ENCODE assay signal across 8 cellular contexts in genomic region chrX:4710618-4711433, GRCh38.
DNase-seq lines count a peak whose midpoint lies in the region; ATAC-seq, FAIRE-seq and TF ChIP-seq lines count a peak whose summit lies in the region.

No MANE protein-coding gene starts in this region.

- H3K27me3 Mint-ChIP-seq in activated naive CD8-positive, alpha-beta T cell treated with anti-CD3 and anti-CD28 coated beads, Interleukin-2, amount 50 U/mL, for 24 hours = no peaks in the 10 kb centered on the region
- no peaks in the 10 kb centered on the region for H3K27me3 Mint-ChIP-seq in activated naive CD8-positive, alpha-beta T cell treated with anti-CD3 and anti-CD28 coated beads for 36 hours
- no peaks in the 10 kb centered on the region for H3K27me3 Mint-ChIP-seq in astrocyte (ENCODE audit: low read depth, unreplicated experiment)

- H3K79me2 ChIP-seq in astrocyte (ENCODE audit: insufficient read depth, low read length) = no peaks in the 10 kb centered on the region

- no peaks in the 10 kb centered on the region for H3K36me3 ChIP-seq in astrocyte (ENCODE audit: insufficient read depth, low read length)

- H2AFZ ChIP-seq in astrocyte (ENCODE audit: low read depth, low read length) = no peak overlapping the region

- H3K9me3 ChIP-seq in astrocyte (ENCODE audit: insufficient read depth, low read depth, low read length) = no peaks in the 10 kb centered on the region

- ATAC-seq in activated naive CD8-positive, alpha-beta T cell treated with anti-CD3 and anti-CD28 coated beads, Interleukin-2, amount 50 U/mL, for 24 hours = peak; percentile 61

- peaks cover 6% of the 10 kb centered on the region for H3K4me1 Mint-ChIP-seq in activated naive CD8-positive, alpha-beta T cell treated with anti-CD3 and anti-CD28 coated beads, Interleukin-2, amount 50 U/mL, for 24 hours
- no peaks in the 10 kb centered on the region for H3K4me1 Mint-ChIP-seq in activated naive CD8-positive, alpha-beta T cell treated with anti-CD3 and anti-CD28 coated beads for 36 hours
- peaks cover 6% of the 10 kb centered on the region for H3K4me1 Mint-ChIP-seq in astrocyte (ENCODE audit: low read depth, unreplicated experiment)

- no peaks in the 10 kb centered on the region for H3K36me3 Mint-ChIP-seq in activated naive CD8-positive, alpha-beta T cell treated with anti-CD3 and anti-CD28 coated beads, Interleukin-2, amount 50 U/mL, for 24 hours (ENCODE audit: low read depth)
- H3K36me3 Mint-ChIP-seq in activated naive CD8-positive, alpha-beta T cell treated with anti-CD3 and anti-CD28 coated beads for 36 hours = no peaks in the 10 kb centered on the region
- no peaks in the 10 kb centered on the region for H3K36me3 Mint-ChIP-seq in astrocyte (ENCODE audit: low read depth, unreplicated experiment)

- TF ChIP-seq CTCF in astrocyte (IDR thresholded peaks at IDR 0.05; ENCODE audit: insufficient read depth, low read depth, low read length) = no peak

- peak overlapping the region; percentile 46 for H3K27ac Mint-ChIP-seq in activated naive CD8-positive, alpha-beta T cell treated with anti-CD3 and anti-CD28 coated beads, Interleukin-2, amount 50 U/mL, for 24 hours
- no peak overlapping the region for H3K27ac Mint-ChIP-seq in activated naive CD8-positive, alpha-beta T cell treated with anti-CD3 and anti-CD28 coated beads for 36 hours
- peak overlapping the region; percentile 79 for H3K27ac Mint-ChIP-seq in astrocyte (ENCODE audit: unreplicated experiment)

- no peaks in the 10 kb centered on the region for H3K27me3 ChIP-seq in astrocyte (ENCODE audit: insufficient read depth, low read length)

- H3K4me2 ChIP-seq in astrocyte (ENCODE audit: low read length) = no peak overlapping the region

- H3K4me3 ChIP-seq in astrocyte (ENCODE audit: insufficient read depth, low read depth, low read length) = no peak overlapping the region

- H3K27ac ChIP-seq in astrocyte (ENCODE audit: low read depth, low read length) = no peak overlapping the region

- no peak overlapping the region for H3K4me3 Mint-ChIP-seq in activated naive CD8-positive, alpha-beta T cell treated with anti-CD3 and anti-CD28 coated beads, Interleukin-2, amount 50 U/mL, for 24 hours
- H3K4me3 Mint-ChIP-seq in activated naive CD8-positive, alpha-beta T cell treated with anti-CD3 and anti-CD28 coated beads for 36 hours = no peak overlapping the region
- no peak overlapping the region for H3K4me3 Mint-ChIP-seq in astrocyte (ENCODE audit: unreplicated experiment)

- no peak overlapping the region for H3K9ac ChIP-seq in astrocyte (ENCODE audit: low read length)

- DNase-seq in activated naive CD8-positive, alpha-beta T cell treated with anti-CD3 and anti-CD28 coated beads, Interleukin-2, amount 50 U/mL, for 24 hours = no peak
- no peak for DNase-seq in activated naive CD8-positive, alpha-beta T cell treated with anti-CD3 and anti-CD28 coated beads for 36 hours
- DNase-seq in Kasumi-1 (lab: John Stamatoyannopoulos, UW) = peak; percentile 78 to 85
- peak; percentile 1 for DNase-seq in astrocyte (ENCODE audit: low read depth)
- peak; percentile 67 for DNase-seq in ureter (ENCODE audit: low spot score)
- DNase-seq in NCI-H226 = no peak
- DNase-seq in NCI-H446 treated with DMSO at 0.1 percent for 48 hours (lab: John Stamatoyannopoulos, UW) = no peak
- DNase-seq in AG08395 (ENCODE audit: low spot score) = no peak

- H3K4me1 ChIP-seq in astrocyte (ENCODE audit: insufficient read depth, low read length) = no peaks in the 10 kb centered on the region

- no peaks in the 10 kb centered on the region for H3K9me3 Mint-ChIP-seq in activated naive CD8-positive, alpha-beta T cell treated with anti-CD3 and anti-CD28 coated beads, Interleukin-2, amount 50 U/mL, for 24 hours
- no peaks in the 10 kb centered on the region for H3K9me3 Mint-ChIP-seq in activated naive CD8-positive, alpha-beta T cell treated with anti-CD3 and anti-CD28 coated beads for 36 hours
- no peaks in the 10 kb centered on the region for H3K9me3 Mint-ChIP-seq in astrocyte (ENCODE audit: unreplicated experiment)

- H4K20me1 ChIP-seq in astrocyte (ENCODE audit: insufficient read depth, low read length) = no peaks in the 10 kb centered on the region

- FAIRE-seq in astrocyte (lab: Jason Lieb, UNC) = no peak

Comparison
In these comparisons a context has a peak if more than half of its experiments do, and no peak if none do; other contexts are left out.
1. DNase-seq: peak in Kasumi-1 (2 of 2), astrocyte (single experiment) and ureter (single experiment); none in activated naive CD8-positive, alpha-beta T cell treated with anti-CD3 and anti-CD28 coated beads, Interleukin-2, amount 50 U/mL, for 24 hours (single experiment), activated naive CD8-positive, alpha-beta T cell treated with anti-CD3 and anti-CD28 coated beads for 36 hours (single experiment), NCI-H226 (single experiment), NCI-H446 treated with DMSO at 0.1 percent for 48 hours (single experiment) and AG08395 (single experiment).